Comparison of ENCODE assay signal across 18 cellular contexts in genomic region chr20:17635320-17635673, GRCh38. TPM values are rescaled to one million over a fixed set of nuclear protein-coding genes. Genes with fewer than 3 reads are reported as not detected.
A peak's percentile ranks its signal among the peaks of the same experiment; 100 is the strongest.
DNase-seq lines count a peak whose midpoint lies in the region; ATAC-seq and TF ChIP-seq lines count a peak whose summit lies in the region.
"Had no signal": no experiment of that assay in that cellular context is flagged by ENCODE, and none has a peak within 500 bp of the region (broad histone marks: within the 10 kb centered on the region; RNA-seq: fewer than 3 reads in every experiment).

No MANE protein-coding gene starts in this region.

- no peak for ATAC-seq in right cardiac atrium
- ATAC-seq in GM21390 (IDR thresholded peaks at IDR 0.05; ENCODE audit: unreplicated experiment) = no peak
- no peak for ATAC-seq in HG02884 (IDR thresholded peaks at IDR 0.05; ENCODE audit: unreplicated experiment)

- no peak overlapping the region for H3K4me2 ChIP-seq in GM23248 (ENCODE audit: unreplicated experiment)

- in situ Hi-C loops in GM23248 (cut with MboI) = loop anchor here (25.0 kb wide), 1 partner anchor 652 kb away; the partner anchor contains the start of gene ZNF133

- DNase-seq in GM23248 (no peak), ascending aorta (ENCODE audit: low spot score in 2 of 2) (no peak), right cardiac atrium (peak in 1 of 3 donors; percentile 75), substantia nigra (lab: John Stamatoyannopoulos, UW) (no peak), GM20000 (ENCODE audit: low spot score) (no peak), D341Med (ENCODE audit: low spot score) (no peak)
- DNase-seq: activated CD4-positive, alpha-beta T cell treated with anti-CD3 and anti-CD28 coated beads for 48 hours; activated effector memory CD4-positive, alpha-beta T cell treated with anti-CD3 and anti-CD28 coated beads, Interleukin-2, amount 50 U/mL, for 16 hours; CD8-positive, alpha-beta memory T cell; mammary epithelial cell; NCI-H1048; NCI-H510A treated with DMSO at 0.1 percent for 48 hours; posterior cingulate gyrus; SHP77; small intestine; stimulated activated CD4-positive, alpha-beta T cell treated with anti-CD3 and anti-CD28 coated beads, Interleukin-4, amount 100 ng/mL, for 1 hour had no signal

- no peaks in the 10 kb centered on the region for H3K9me3 ChIP-seq in GM23248 (ENCODE audit: low read depth)
- H3K9me3 ChIP-seq in ascending aorta = no peaks in the 10 kb centered on the region
- H3K9me3 ChIP-seq in right cardiac atrium (ENCODE audit: control insufficient read depth, low read length) = no peaks in the 10 kb centered on the region

- peak overlapping the region; percentile 40 for H3K9ac ChIP-seq in GM23248

- no peaks in the 10 kb centered on the region for H3K4me1 ChIP-seq in GM23248 (ENCODE audit: insufficient read depth)
- peaks cover 24 to 33% of the 10 kb centered on the region in 2 donors for H3K4me1 ChIP-seq in ascending aorta
- H3K4me1 ChIP-seq in right cardiac atrium (ENCODE audit: control insufficient read depth, insufficient read depth, low read length) = peaks cover 8% of the 10 kb centered on the region

- H3K27ac ChIP-seq in GM23248 (0 out of 2 replicates have a peak overlapping the region, but pooled peaks have one; percentile 23), ascending aorta (peak overlapping the region; percentile 63 to 67), right cardiac atrium (ENCODE audit: low read length) (peak overlapping the region; percentile 5), substantia nigra (ENCODE audit: low read depth, low read length, poor library complexity, severe bottlenecking) (peak overlapping the region; percentile 85)

- WGBS in GM23248 (ENCODE audit: low coverage in 1 of 2, low lambda C conversion rate in 2 of 2, missing lambda C conversion rate in 2 of 2), 2 experiments = 84 to 87% methylated on average over 10 to 13 of the region's 13 CpGs
- WGBS in right cardiac atrium = 68% methylated on average over 13 of the region's 13 CpGs

- peaks cover 100% of the 10 kb centered on the region for H3K79me2 ChIP-seq in GM23248 (ENCODE audit: insufficient read depth)

- no peaks in the 10 kb centered on the region for H3F3A ChIP-seq in GM23248 (ENCODE audit: insufficient read depth)

- no peak overlapping the region for H2AFZ ChIP-seq in GM23248

- H3K9me2 ChIP-seq in GM23248 (ENCODE audit: insufficient read depth) = no peaks in the 10 kb centered on the region

- peaks cover 45% of the 10 kb centered on the region for H3K36me3 ChIP-seq in GM23248 (ENCODE audit: low read depth)
- H3K36me3 ChIP-seq in ascending aorta = peaks cover 44 to 64% of the 10 kb centered on the region in 2 donors

- no peaks in the 10 kb centered on the region for H3K27me3 ChIP-seq in GM23248 (replicated peaks; ENCODE audit: insufficient read depth)
- H3K27me3 ChIP-seq in ascending aorta = no peaks in the 10 kb centered on the region
- no peaks in the 10 kb centered on the region for H3K27me3 ChIP-seq in right cardiac atrium (ENCODE audit: control insufficient read depth, insufficient read depth)

- no peak overlapping the region for H3K4me3 ChIP-seq in GM23248
- no peak overlapping the region for H3K4me3 ChIP-seq in ascending aorta
- H3K4me3 ChIP-seq in right cardiac atrium (ENCODE audit: low read length) = no peak overlapping the region

- no peaks in the 10 kb centered on the region for H4K20me1 ChIP-seq in GM23248 (ENCODE audit: insufficient read depth)

- TF ChIP-seq CTCF in ascending aorta (IDR thresholded peaks at IDR 0.05) (no peak), GM20000 (IDR thresholded peaks at IDR 0.05; ENCODE audit: extremely low read depth, missing control alignments) (no peak)

- intact Hi-C loops in ascending aorta (cut with DNase I) (no loop called here), right cardiac atrium (cut with DNase I) (no loop called here)

RNA-seq across cellular contexts. Expression of gene RRBP1, which starts 46.7 kb away (rescaled TPM):
- 182 and 231 TPM in 2 replicates for total RNA-seq in GM23248 (2014; rRNA removed; shearing (Covaris generic))
- 127 and 131 TPM in 2 replicates for polyA plus RNA-seq in GM23248 (2016; fragmentation: Nextera tagmentation; extraction: Ambion mirVana)
- total RNA-seq in ascending aorta = 101 TPM
- 100 to 1,000 TPM in 1 of 4 donors, 10 to 100 TPM in 3; 49.8 to 120 (median 57.1) TPM for total RNA-seq in right cardiac atrium
- polyA plus RNA-seq in right cardiac atrium = 38.2 TPM

Comparison
In these comparisons a context has a peak if more than half of its experiments do, and no peak if none do; other contexts are left out.
1. H3K27ac ChIP-seq: peak in every context shown above with its lines; median percentile 85 in substantia nigra; 65 in ascending aorta; 23 in GM23248; 5 in right cardiac atrium.